ENCODE assay signal across 12 cellular contexts in the genomic region with DNA sequence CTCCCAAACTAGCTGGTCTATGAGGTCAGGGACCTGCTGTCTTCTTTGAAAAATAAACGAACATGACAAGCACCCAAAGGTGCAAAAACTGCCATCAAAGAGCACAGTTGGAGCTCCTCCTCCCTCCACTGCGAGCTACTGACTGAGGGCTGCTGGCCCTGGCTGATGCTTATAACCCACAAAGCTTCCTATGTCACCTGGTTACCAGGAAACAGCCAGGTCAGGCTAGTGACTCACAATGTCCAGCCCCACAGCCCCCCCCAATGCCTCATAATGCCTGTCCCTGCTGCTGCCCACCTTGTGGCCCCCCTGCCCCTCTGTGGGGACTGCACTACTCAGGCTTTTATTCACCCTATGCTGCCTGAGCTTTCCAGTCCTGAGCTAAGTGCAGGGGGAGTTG. TPM values are rescaled to one million over a fixed set of nuclear protein-coding genes. Genes with fewer than 3 reads are reported as not detected.
"Had no signal": no experiment of that assay in that cellular context is flagged by ENCODE, and none has a peak within 500 bp of the region (broad histone marks: within the 10 kb centered on the region; RNA-seq: fewer than 3 reads in every experiment).

Gene DRICH1 (minus strand): TSS at position 144 of the 400 bp plus-strand sequence. CDS start 298 bp downstream, outside the sequence.

- H3K9ac ChIP-seq: neural progenitor cell had no signal

- H3K36me3 ChIP-seq: cardiac muscle cell, neural progenitor cell, ovary, thyroid gland had no signal

- H3K4me1 ChIP-seq: left lung, neural progenitor cell, sigmoid colon, spleen, thyroid gland had no signal

- H3K4me1 Mint-ChIP-seq: neural progenitor cell had no signal

- H3K9me3 Mint-ChIP-seq: activated naive CD4-positive, alpha-beta T cell treated with anti-CD3 and anti-CD28 coated beads for 36 hours; neural progenitor cell had no signal

- DNase-seq: activated naive CD4-positive, alpha-beta T cell treated with anti-CD3 and anti-CD28 coated beads for 36 hours; dorsolateral prefrontal cortex; left lung; mammary epithelial cell; sigmoid colon; spleen; T-helper 2 cell; thyroid gland had no signal

- H3K4me2 ChIP-seq: neural progenitor cell had no signal

- H2AFZ ChIP-seq: neural progenitor cell had no signal

- ATAC-seq: esophagus mucosa, left lung had no signal

- H3K36me3 Mint-ChIP-seq: neural progenitor cell had no signal

- H3K27me3 ChIP-seq: cardiac muscle cell, dorsolateral prefrontal cortex, left lung, neural progenitor cell, ovary, sigmoid colon, spleen, thyroid gland had no signal

- H3K27ac ChIP-seq: cardiac muscle cell, dorsolateral prefrontal cortex, left lung, neural progenitor cell, ovary, sigmoid colon, spleen, thyroid gland had no signal

- H3K27ac Mint-ChIP-seq: activated naive CD4-positive, alpha-beta T cell treated with anti-CD3 and anti-CD28 coated beads for 36 hours; neural progenitor cell had no signal

- H3K4me3 ChIP-seq: cardiac muscle cell, dorsolateral prefrontal cortex, left lung, neural progenitor cell, ovary, sigmoid colon, spleen, thyroid gland had no signal

- H3K4me3 Mint-ChIP-seq: activated naive CD4-positive, alpha-beta T cell treated with anti-CD3 and anti-CD28 coated beads for 36 hours; neural progenitor cell had no signal

- H3K9me3 ChIP-seq: left lung, ovary, sigmoid colon, spleen, thyroid gland had no signal

RNA-seq across cellular contexts. Expression of gene DRICH1, which starts in this region (rescaled TPM):
- total RNA-seq: cardiac muscle cell had no signal
- polyA plus RNA-seq: cardiac muscle cell, mammary epithelial cell had no signal
